ENCODE assay signal across 16 cellular contexts in genomic region chr4:827209-828081, GRCh38. TPM values are rescaled to one million over a fixed set of nuclear protein-coding genes. Genes with fewer than 3 reads are reported as not detected.
DNase-seq lines count a peak whose midpoint lies in the region; ATAC-seq, FAIRE-seq and TF ChIP-seq lines count a peak whose summit lies in the region.
"Had no signal": no experiment of that assay in that cellular context is flagged by ENCODE, and none has a peak within 500 bp of the region (broad histone marks: within the 10 kb centered on the region; RNA-seq: fewer than 3 reads in every experiment).

No MANE protein-coding gene starts in this region.

- no TSS peak for BruUV-seq in endothelial cell of umbilical vein (replicated peaks; lab: Mats Ljungman, UMichigan)

- TF ChIP-seq CTCF in SK-N-SH (IDR thresholded peaks at IDR 0.05) (no peak), H9 (conservative IDR thresholded peaks at IDR 0.05) (no peak), endothelial cell of umbilical vein (IDR thresholded peaks at IDR 0.05; ENCODE audit: extremely low read depth in 1 of 2, insufficient read depth in 1 of 2, low read depth in 1 of 2, low read length in 2 of 2) (no peak), osteoblast (IDR thresholded peaks at IDR 0.05; ENCODE audit: extremely low read depth, low read depth, low read length) (no peak)

- H2BK15ac ChIP-seq in H9 (ENCODE audit: low read depth, low read length) = no peak overlapping the region

- peaks cover 0 to 20% of the 10 kb centered on the region in 2 experiments; a peak in 1 of 4 replicates for H3K4me1 ChIP-seq in SK-N-SH (ENCODE audit: control insufficient read depth in 1 of 2, insufficient read depth in 2 of 2, low read depth in 1 of 2, low read length in 1 of 2)
- no peaks in the 10 kb centered on the region for H3K4me1 ChIP-seq in H9 (ENCODE audit: insufficient read depth, low read length)
- H3K4me1 ChIP-seq in endothelial cell of umbilical vein (ENCODE audit: control insufficient read depth, extremely low read depth, insufficient read depth, low read length) = no peaks in the 10 kb centered on the region
- H3K4me1 ChIP-seq in osteoblast (ENCODE audit: insufficient read depth, low read length) = no peaks in the 10 kb centered on the region

- H3T11ph ChIP-seq in H9 (ENCODE audit: low read length) = no peak overlapping the region

- no peaks in the 10 kb centered on the region for H3K79me2 ChIP-seq in SK-N-SH (ENCODE audit: insufficient read depth)
- no peaks in the 10 kb centered on the region for H3K79me2 ChIP-seq in H9 (ENCODE audit: insufficient read depth, low read length)
- no peaks in the 10 kb centered on the region for H3K79me2 ChIP-seq in endothelial cell of umbilical vein (ENCODE audit: control insufficient read depth, insufficient read depth, low read length)
- no peaks in the 10 kb centered on the region for H3K79me2 ChIP-seq in osteoblast (ENCODE audit: insufficient read depth, low read length)

- H3K36me3 Mint-ChIP-seq in H9 (ENCODE audit: insufficient read depth in 1 of 3, low read depth in 3 of 3) = peaks cover 0 to 1% (median 0%) of the 10 kb centered on the region in 3 experiments; a peak in 1 of 7 replicates

- H2BK120ac ChIP-seq in H9 (ENCODE audit: low read depth, low read length, poor library complexity, severe bottlenecking) = no peak overlapping the region

- H3K23me2 ChIP-seq in H9 (ENCODE audit: insufficient read length, low read depth, low read length, poor library complexity, severe bottlenecking) = no peaks in the 10 kb centered on the region

- H3K27me3 ChIP-seq in SK-N-SH (ENCODE audit: insufficient read depth) (peaks cover 21% of the 10 kb centered on the region), H9 (ENCODE audit: insufficient read depth, low read length) (peaks cover 27% of the 10 kb centered on the region; the same call in 1 of the 2 replicates), endothelial cell of umbilical vein (ENCODE audit: control insufficient read depth in 2 of 2, insufficient read depth in 2 of 2, low read length in 2 of 2) (peaks cover 26 to 29% of the 10 kb centered on the region in 2 experiments), osteoblast (ENCODE audit: insufficient read depth, low read length) (peaks cover 46% of the 10 kb centered on the region)

- no peak overlapping the region for H3K4ac ChIP-seq in H9 (ENCODE audit: low read depth, low read length)

- no peaks in the 10 kb centered on the region for H3F3A ChIP-seq in SK-N-SH (replicated peaks; ENCODE audit: insufficient read depth)

- dilution Hi-C loops in endothelial cell of umbilical vein (cut with MboI; ENCODE audit: extremely low pct_ligation_motif_present, low sequenced_read_pairs) = no loop called here

- intact Hi-C loops in endothelial cell of umbilical vein (cut with micrococcal nuclease) = loop anchor here (5.0 kb wide), 1 partner anchor 45 kb away; no protein-coding TSS in a partner anchor

- no peak overlapping the region for H3K56ac ChIP-seq in H9 (ENCODE audit: insufficient read length, low read depth, low read length)

- H4K20me1 ChIP-seq in SK-N-SH (ENCODE audit: insufficient read depth) (no peaks in the 10 kb centered on the region), H9 (ENCODE audit: control insufficient read depth, insufficient read depth, insufficient read length) (no peaks in the 10 kb centered on the region), endothelial cell of umbilical vein (replicated peaks; ENCODE audit: control insufficient read depth, extremely low read depth, insufficient read depth, low read length) (no peaks in the 10 kb centered on the region), osteoblast (ENCODE audit: insufficient read depth, low read length) (no peaks in the 10 kb centered on the region)

- peaks cover 0 to 2% of the 10 kb centered on the region in 2 experiments; a peak in 1 of 5 replicates for H3K9me3 Mint-ChIP-seq in H9

- no peaks in the 10 kb centered on the region for H3K79me1 ChIP-seq in H9 (ENCODE audit: insufficient read depth, low read depth, low read length, poor library complexity, severe bottlenecking)

- peak overlapping the region in 1 of 2 experiments; percentile 44; a peak in 1 of 5 replicates for H3K4me3 Mint-ChIP-seq in H9

- no peaks in the 10 kb centered on the region for H3K9me1 ChIP-seq in endothelial cell of umbilical vein (replicated peaks; ENCODE audit: control insufficient read depth, extremely low read depth, insufficient read depth, low read length)

- H4K8ac ChIP-seq in H9 (replicated peaks; ENCODE audit: insufficient read length, low read depth, low read length) = no peak overlapping the region

- H3K9me2 ChIP-seq in SK-N-SH = no peaks in the 10 kb centered on the region

- peaks cover 80% of the 10 kb centered on the region for H3K27me3 Mint-ChIP-seq in H9 (ENCODE audit: low read depth)

- no peaks in the 10 kb centered on the region for H3K36me3 ChIP-seq in SK-N-SH (replicated peaks in 1 of 2; ENCODE audit: control insufficient read depth in 1 of 2, insufficient read depth in 2 of 2, low read length in 1 of 2)
- no peaks in the 10 kb centered on the region for H3K36me3 ChIP-seq in endothelial cell of umbilical vein (ENCODE audit: control insufficient read depth in 2 of 2, extremely low read depth in 1 of 2, insufficient read depth in 2 of 2, low read length in 2 of 2)
- H3K36me3 ChIP-seq in osteoblast (ENCODE audit: insufficient read depth, low read length) = no peaks in the 10 kb centered on the region

- no peak for TF ChIP-seq POLR2A in endothelial cell of umbilical vein (IDR thresholded peaks at IDR 0.05; ENCODE audit: low read depth, low read length)

- no peak overlapping the region for H2AFZ ChIP-seq in SK-N-SH (ENCODE audit: low read depth)
- no peak overlapping the region for H2AFZ ChIP-seq in H9 (ENCODE audit: low read length)
- H2AFZ ChIP-seq in endothelial cell of umbilical vein (ENCODE audit: low read depth, low read length) = no peak overlapping the region
- no peak overlapping the region for H2AFZ ChIP-seq in osteoblast (ENCODE audit: low read length)

- H3K14ac ChIP-seq in H9 (ENCODE audit: insufficient read depth, low read length) = no peak overlapping the region; the same call in 1 of the 2 replicates

- H4K5ac ChIP-seq in H9 (ENCODE audit: insufficient read length, low read depth, low read length) = no peak overlapping the region

- no peak for FAIRE-seq in endothelial cell of umbilical vein (lab: Jason Lieb, UNC)
- FAIRE-seq: GM18507 had no signal

- no peak overlapping the region for H2BK12ac ChIP-seq in H9 (ENCODE audit: insufficient read length, low read depth, low read length)

- no peak for TF ChIP-seq RAD21 in SK-N-SH (IDR thresholded peaks at IDR 0.05; ENCODE audit: low read length)

- H3K9me3 ChIP-seq in SK-N-SH = no peaks in the 10 kb centered on the region
- no peaks in the 10 kb centered on the region for H3K9me3 ChIP-seq in H9 (ENCODE audit: control insufficient read depth, low read depth, low read length)
- H3K9me3 ChIP-seq in endothelial cell of umbilical vein (replicated peaks; ENCODE audit: control insufficient read depth, insufficient read depth, low read length) = no peaks in the 10 kb centered on the region
- no peaks in the 10 kb centered on the region for H3K9me3 ChIP-seq in osteoblast (ENCODE audit: low read depth, low read length)

- H3K9ac ChIP-seq in SK-N-SH (no peak overlapping the region), H9 (ENCODE audit: extremely low read depth, insufficient read length, low read length) (no peak overlapping the region), endothelial cell of umbilical vein (replicated peaks; ENCODE audit: extremely low read depth, insufficient read depth, low read length) (no peak overlapping the region)

- H2BK5ac ChIP-seq in H9 (ENCODE audit: insufficient read length, low read length) = no peak overlapping the region

- H2AK5ac ChIP-seq in H9 (ENCODE audit: insufficient read length, low read length) = no peak overlapping the region

- no peak overlapping the region for H2BK20ac ChIP-seq in H9 (ENCODE audit: low read depth, low read length, poor library complexity, severe bottlenecking)

- TF ChIP-seq EP300 in SK-N-SH (IDR thresholded peaks at IDR 0.05; ENCODE audit: borderline replicate concordance in 1 of 2, low read depth in 1 of 2, low read length in 1 of 2) = no peak

- no peak overlapping the region for H4K91ac ChIP-seq in H9 (ENCODE audit: insufficient read length, low read depth, low read length)

- H3K4me1 Mint-ChIP-seq in H9 = peaks cover 2 to 3% of the 10 kb centered on the region in 2 experiments; a peak in 2 of 4 replicates

- no peak overlapping the region for H3K27ac Mint-ChIP-seq in H9

- WGBS in SK-N-SH (ENCODE audit: low lambda C conversion rate) = 76% methylated on average over 8 of the region's 20 CpGs
- no CpG with 5 or more reads among the region's 20 CpGs for WGBS in H9 (ENCODE audit: extremely low coverage, insufficient read length, low lambda C conversion rate)

- DNase-seq in SK-N-SH (no peak), H9 (peak; percentile 41), endothelial cell of umbilical vein (ENCODE audit: low read depth, low spot score) (no peak), osteoblast (ENCODE audit: insufficient read length, low spot score, missing footprints) (peak; percentile 93), Kasumi-1 (lab: John Stamatoyannopoulos, UW) (no peak), SK-N-DZ (ENCODE audit: low spot score) (no peak)
- DNase-seq: ACHN; anterior cingulate cortex; hypothalamus; NCI-H1105; NCI-H774; stimulated activated CD4-positive, alpha-beta T cell treated with anti-CD3 and anti-CD28 coated beads, Interleukin-2, amount 100 ng/mL, for 24 hours had no signal

- H3K23ac ChIP-seq in H9 (ENCODE audit: insufficient read length, low read depth, low read length) = no peak overlapping the region

- CTCF ChIA-PET in SK-N-SH (lab: Yijun Ruan, JAX) = no interaction called here
- CTCF ChIA-PET in endothelial cell of umbilical vein (lab: Charles Lee) = no interaction called here

- no peak overlapping the region for H3K27ac ChIP-seq in SK-N-SH (ENCODE audit: low read depth in 2 of 2, low read length in 1 of 2)
- H3K27ac ChIP-seq in H9 (ENCODE audit: insufficient read length, low read depth, low read length) = no peak overlapping the region
- no peak overlapping the region for H3K27ac ChIP-seq in endothelial cell of umbilical vein (ENCODE audit: insufficient read depth, low read depth, low read length)
- no peak overlapping the region for H3K27ac ChIP-seq in osteoblast (ENCODE audit: low read depth, low read length)
- H3K27ac ChIP-seq: epithelial cell of prostate had no signal

- H3K18ac ChIP-seq in H9 (ENCODE audit: insufficient read length, low read depth, low read length) = no peak overlapping the region

- POLR2A ChIA-PET in SK-N-SH (lab: Yijun Ruan, JAX) = interaction anchor here (0.6 kb wide), 1 partner anchor 44 kb away, joined by 3 read pairs; no protein-coding TSS in a partner anchor
- POLR2A ChIA-PET in endothelial cell of umbilical vein (lab: Charles Lee) = no interaction called here

- H3K4me2 ChIP-seq in SK-N-SH = no peak overlapping the region
- no peak overlapping the region for H3K4me2 ChIP-seq in H9 (ENCODE audit: insufficient read depth, insufficient read length, low read length)
- H3K4me2 ChIP-seq in endothelial cell of umbilical vein (ENCODE audit: insufficient read depth, low read length) = no peak overlapping the region
- H3K4me2 ChIP-seq in osteoblast (ENCODE audit: insufficient read depth, low read length) = no peak overlapping the region

- ATAC-seq in SK-N-SH treated with all-trans-retinoic acid at 6 μM for 48 hours (peak; percentile 14; the same call in 2 of the 3 replicates), GM21447 (IDR thresholded peaks at IDR 0.05; ENCODE audit: unreplicated experiment) (no peak)

- no peak overlapping the region for H3K4me3 ChIP-seq in SK-N-SH (ENCODE audit: low read depth in 2 of 2, low read length in 1 of 2)
- H3K4me3 ChIP-seq in endothelial cell of umbilical vein (replicated peaks in 1 of 3; ENCODE audit: insufficient read depth in 1 of 3, low read depth in 1 of 3, low read length in 3 of 3) = no peak overlapping the region
- no peak overlapping the region for H3K4me3 ChIP-seq in osteoblast (ENCODE audit: insufficient read depth, low read length)

RNA-seq across cellular contexts. Expression of gene CPLX1, which starts 1.5 kb away (rescaled TPM):
- polyA plus RNA-seq in SK-N-SH (2012; rRNA removed) (0.56 and 0.65 TPM in 2 replicates), endothelial cell of umbilical vein (1.0 and 1.4 TPM in 2 replicates)
- polyA plus RNA-seq in SK-N-SH (2012; cell fraction: cytosol; rRNA removed) = 0.86 and 1.2 TPM in 2 replicates
- polyA plus RNA-seq in SK-N-SH (2012; cell fraction: nucleus; rRNA removed) = 0.66 and 1.7 TPM in 2 replicates
- total RNA-seq in H9 (2021) (0.48 and 0.90 TPM in 2 replicates), endothelial cell of umbilical vein (1.3 and 1.8 TPM in 2 replicates), osteoblast (not detected in 2 replicates)
- 0.19 and 0.39 TPM in 2 replicates for polyA plus RNA-seq in endothelial cell of umbilical vein (2011; cell fraction: cytosol; rRNA removed)
- polyA plus RNA-seq in endothelial cell of umbilical vein (2011; cell fraction: nucleus; rRNA removed) = 4.6 and 6.7 TPM in 2 replicates
- polyA plus RNA-seq in endothelial cell of umbilical vein (2012) = 0.74 and 3.7 TPM in 2 replicates
- 0.21 and 0.29 TPM in 2 replicates for polyA minus RNA-seq in endothelial cell of umbilical vein
- 1.8 TPM for polyA minus RNA-seq in endothelial cell of umbilical vein (2011; cell fraction: cytosol; rRNA and poly(A)+ RNA removed)
- 0.87 TPM in 1 of 2 replicates, not detected in the other for polyA minus RNA-seq in endothelial cell of umbilical vein (2011; cell fraction: nucleus; rRNA and poly(A)+ RNA removed)
- 14.2 and 15.1 TPM in 2 replicates for polyA plus RNA-seq in SK-N-DZ (2014; cell fraction: cytosol; rRNA removed)
- polyA plus RNA-seq in SK-N-DZ (2014; cell fraction: nucleus; rRNA removed) = 9.1 and 13.0 TPM in 2 replicates

Comparison
In these comparisons a context has a peak if more than half of its experiments do, and no peak if none do; other contexts are left out.
1. DNase-seq: peak in H9 (single experiment) and osteoblast (single experiment); none in SK-N-SH (single experiment), endothelial cell of umbilical vein (single experiment), Kasumi-1 (0 of 2) and SK-N-DZ (single experiment).